ENCODE assay signal across 15 cellular contexts in the genomic region with DNA sequence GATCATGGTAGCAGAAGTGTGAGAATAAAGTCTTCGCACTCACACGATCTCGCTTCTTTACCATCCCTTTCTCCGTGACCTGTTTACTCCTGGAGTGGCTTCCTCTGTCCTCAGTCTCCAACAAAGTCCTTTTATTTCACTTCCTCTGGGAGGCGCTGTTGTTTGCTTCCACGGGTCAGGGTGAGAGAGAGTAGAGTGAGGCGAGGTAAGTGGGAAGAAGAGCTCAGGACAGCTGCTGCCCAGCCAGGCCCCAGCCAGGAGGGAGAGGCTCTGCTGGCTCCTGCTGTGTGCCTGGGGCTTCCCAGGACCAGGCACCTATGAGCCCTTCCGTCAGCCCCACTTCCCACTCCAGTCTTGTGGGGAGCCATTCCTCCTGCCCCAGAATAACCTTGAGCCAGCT.
DNase-seq lines count a peak whose midpoint lies in the region; ATAC-seq, FAIRE-seq and TF ChIP-seq lines count a peak whose summit lies in the region.
"Had no signal": no experiment of that assay in that cellular context is flagged by ENCODE, and none has a peak within 500 bp of the region (broad histone marks: within the 10 kb centered on the region; RNA-seq: fewer than 3 reads in every experiment).

No MANE protein-coding gene starts in this region.

- no peaks in the 10 kb centered on the region for H3K36me3 ChIP-seq in GM12878 (ENCODE audit: control insufficient read depth in 2 of 2, insufficient read depth in 2 of 2, low read length in 1 of 2)
- H3K36me3 ChIP-seq: ovary had no signal

- RAD21 ChIA-PET in GM12878 (lab: Charles Lee; ENCODE audit: unreplicated experiment): interaction anchor here (1.0 to 1.8 kb wide), 4 partner anchors 148 to 883 kb away, joined by 4 to 11 read pairs (median 6); no protein-coding TSS in a partner anchor

- TF ChIP-seq CTCF in 22Rv1 (IDR thresholded peaks at IDR 0.05) (peak; percentile 30), GM10248 (IDR thresholded peaks at IDR 0.05; ENCODE audit: control extremely low read depth, extremely low read depth, low read depth, missing control alignments) (no peak), GM12878 (IDR thresholded peaks at IDR 0.05 in 2 of 3, conservative IDR thresholded peaks at IDR 0.05 in 1 of 3; ENCODE audit: control insufficient read depth in 2 of 3, extremely low read depth in 1 of 3, insufficient read depth in 1 of 3, low read depth in 3 of 3, low read length in 3 of 3) (peak in 2 of 3 experiments; percentile 15 to 26; a peak in 3 of 6 replicates)

- no peaks in the 10 kb centered on the region for H3K4me1 ChIP-seq in GM12878 (ENCODE audit: control insufficient read depth, insufficient read depth, low read length)

- CTCF ChIA-PET in GM10248 (lab: Yijun Ruan, JAX): interaction anchor here (0.6 to 1.9 kb wide), 11 partner anchors 8 to 888 kb away, joined by 3 to 14 read pairs (median 3); no protein-coding TSS in a partner anchor
- CTCF ChIA-PET in GM12878 (lab: Yijun Ruan, JAX): interaction anchor here (0.6 to 3.8 kb wide), 12 partner anchors 9 to 373 kb away, joined by 3 to 22 read pairs (median 3); no protein-coding TSS in a partner anchor

- H3K27me3 ChIP-seq in GM12878 (replicated peaks in 1 of 2; ENCODE audit: control insufficient read depth in 2 of 2, insufficient read depth in 2 of 2, low read length in 1 of 2): no peaks in the 10 kb centered on the region
- H3K27me3 ChIP-seq: ovary had no signal

- BruUV-seq in GM12878 (replicated peaks; lab: Mats Ljungman, UMichigan): no TSS peak

- intact Hi-C loops in GM12878 (cut with micrococcal nuclease; ENCODE audit: unreplicated experiment): no loop called here

- TF ChIP-seq RAD21 in GM12878 (IDR thresholded peaks at IDR 0.05; ENCODE audit: insufficient read depth, low read depth, low read length): peak; percentile 72

- H3K9ac ChIP-seq in GM12878 (ENCODE audit: control insufficient read depth, insufficient read depth, low read length): no peak overlapping the region

- POLR2A ChIA-PET in GM10248 (lab: Yijun Ruan, JAX): no interaction called here
- POLR2A ChIA-PET in GM12878 (lab: Charles Lee): no interaction called here

- no peaks in the 10 kb centered on the region for H3K9me3 ChIP-seq in GM12878 (replicated peaks; ENCODE audit: control insufficient read depth, insufficient read depth, low read length)
- H3K9me3 ChIP-seq: ovary had no signal

- DNase-seq in GM10248 (ENCODE audit: extremely low spot score) (peak; percentile 34), NAMALWA (ENCODE audit: low spot score) (peak; percentile 18), GM12878 (ENCODE audit: low read depth, low spot score) (no peak), GOT3 (lab: John Stamatoyannopoulos, UW) (no peak), mesenteric fat pad (ENCODE audit: low spot score) (no peak), GM19238 (ENCODE audit: insufficient read length, low spot score) (no peak)
- DNase-seq: activated T-cell treated with anti-CD3 and anti-CD28 coated beads, Interleukin-2, amount 50 U/mL, for 4 hours; effector memory CD4-positive, alpha-beta T cell; NCI-H1436; ovary; stimulated activated naive CD4-positive, alpha-beta T cell had no signal

- TF ChIP-seq POLR2A in GM12878 (IDR thresholded peaks at IDR 0.05; ENCODE audit: low read depth, low read length): no peak

- no peaks in the 10 kb centered on the region for H4K20me1 ChIP-seq in GM12878 (ENCODE audit: control insufficient read depth, insufficient read depth)

- WGBS in GM12878 (ENCODE audit: insufficient coverage, insufficient replicate concordance, low lambda C conversion rate, missing lambda C conversion rate): 38% methylated on average over 8 of the region's 8 CpGs

- FAIRE-seq in GM12878 (lab: Jason Lieb, UNC): no peak
- FAIRE-seq: GM12892 had no signal

- peak; percentile 62 for ATAC-seq in GM12878
- ATAC-seq in GM21723 (IDR thresholded peaks at IDR 0.05; ENCODE audit: unreplicated experiment): no peak
- ATAC-seq: activated T-cell treated with anti-CD3 and anti-CD28 coated beads, Interleukin-2, amount 50 U/mL, for 4 hours; Panc1 had no signal

- SMC1A ChIA-PET in GM12878 (lab: Charles Lee; ENCODE audit: uncharacterized antibody, unreplicated experiment): interaction anchor here (0.5 to 1.8 kb wide), 9 partner anchors 148 to 619 kb away, joined by 3 to 10 read pairs (median 3); no protein-coding TSS in a partner anchor

- in situ Hi-C loops in GM12878 (cut with MboI): no loop called here

- H3K79me2 ChIP-seq in GM12878 (ENCODE audit: control insufficient read depth, insufficient read depth, low read length): no peaks in the 10 kb centered on the region

- H3K4me2 ChIP-seq in GM12878 (ENCODE audit: control insufficient read depth, insufficient read depth): no peak overlapping the region

- no peak for TF ChIP-seq EP300 in GM12878 (IDR thresholded peaks at IDR 0.05; ENCODE audit: borderline replicate concordance in 1 of 2, control insufficient read depth in 1 of 2, low read depth in 2 of 2, low read length in 2 of 2)

- no peak overlapping the region for H3K4me3 ChIP-seq in GM12878
- H3K4me3 ChIP-seq: ovary had no signal

- no peak overlapping the region for H3K27ac ChIP-seq in 22Rv1
- H3K27ac ChIP-seq in GM12878 (ENCODE audit: control insufficient read depth, insufficient read depth): no peak overlapping the region
- H3K27ac ChIP-seq: ovary had no signal

- H2AFZ ChIP-seq in GM12878 (ENCODE audit: control insufficient read depth, low read depth, low read length): no peak overlapping the region

TF ChIP-seq in GM12878, 131 proteins besides CTCF, POLR2A, EP300 and RAD21:
- TF ChIP-seq SMC3 (IDR thresholded peaks at IDR 0.05; ENCODE audit: borderline replicate concordance, low read length): peak; percentile 41; the same call in 1 of the 2 replicates
- no peak for TF ChIP-seq KAT2A (conservative IDR thresholded peaks at IDR 0.05; ENCODE audit: control insufficient read depth, low read depth, low read length)

Comparison
In these comparisons a context has a peak if more than half of its experiments do, and no peak if none do; other contexts are left out.
1. DNase-seq: peak in GM10248 (single experiment) and NAMALWA (single experiment); none in GM12878 (single experiment), GOT3 (single experiment), mesenteric fat pad (single experiment) and GM19238 (single experiment).